12 cellular contexts compared by ENCODE assay signal in genomic region chr11:2096919-2097301, GRCh38. TPM values are rescaled to one million over a fixed set of nuclear protein-coding genes. Genes with fewer than 3 reads are reported as not detected.
DNase-seq lines count a peak whose midpoint lies in the region; ATAC-seq and TF ChIP-seq lines count a peak whose summit lies in the region.
"Had no signal": no experiment of that assay in that cellular context is flagged by ENCODE, and none has a peak within 500 bp of the region (broad histone marks: within the 10 kb centered on the region; RNA-seq: fewer than 3 reads in every experiment).

No MANE protein-coding gene starts in this region.

- no peak overlapping the region for H3K4me2 ChIP-seq in H9 (ENCODE audit: insufficient read depth, insufficient read length, low read length)

- H3K27me3 ChIP-seq in H9 (ENCODE audit: insufficient read depth, low read length) (no peaks in the 10 kb centered on the region), lung (ENCODE audit: control insufficient read depth, insufficient read depth) (no peaks in the 10 kb centered on the region), stomach (peaks cover 0 to 9% (median 0%) of the 10 kb centered on the region in 3 donors)

- H3K4me3 ChIP-seq in coronary artery (peak overlapping the region; percentile 31), lung (no peak overlapping the region), stomach (no peak overlapping the region)
- H3K4me3 ChIP-seq: GM12878, thoracic aorta had no signal

- ATAC-seq in lung (ENCODE audit: insufficient read depth, low FRiP score) (no peak), HG03469 (IDR thresholded peaks at IDR 0.05; ENCODE audit: unreplicated experiment) (no peak), GM19324 (IDR thresholded peaks at IDR 0.05; ENCODE audit: low FRiP score, unreplicated experiment) (no peak), HG03378 (IDR thresholded peaks at IDR 0.05; ENCODE audit: unreplicated experiment) (no peak)
- ATAC-seq: GM12878; naive thymus-derived CD4-positive, alpha-beta T cell had no signal

- H4K8ac ChIP-seq in H9 (replicated peaks; ENCODE audit: insufficient read length, low read depth, low read length) = no peak overlapping the region

- H3K4me1 ChIP-seq in H9 (ENCODE audit: insufficient read depth, low read length) (no peaks in the 10 kb centered on the region), lung (ENCODE audit: control insufficient read depth in 2 of 2, insufficient read depth in 2 of 2, low read length in 2 of 2) (peaks cover 3 to 22% of the 10 kb centered on the region in 2 donors), stomach (peaks cover 43 to 67% (median 64%) of the 10 kb centered on the region in 4 donors)

- peak overlapping the region; percentile 81 for H3K14ac ChIP-seq in H9 (ENCODE audit: insufficient read depth, low read length)

- no peak overlapping the region for H3K4me3 Mint-ChIP-seq in H9
- H3K4me3 Mint-ChIP-seq: naive thymus-derived CD4-positive, alpha-beta T cell had no signal

- H3K23ac ChIP-seq in H9 (ENCODE audit: insufficient read length, low read depth, low read length) = no peak overlapping the region

- H3K9me3 ChIP-seq in H9 (ENCODE audit: control insufficient read depth, low read depth, low read length) (no peaks in the 10 kb centered on the region), lung (ENCODE audit: control insufficient read depth in 2 of 2, insufficient read depth in 1 of 2, low read length in 1 of 2) (peaks cover 0 to 2% of the 10 kb centered on the region in 2 donors), stomach (no peaks in the 10 kb centered on the region)
- H3K9me3 ChIP-seq: thoracic aorta had no signal

- no peak overlapping the region for H2BK20ac ChIP-seq in H9 (ENCODE audit: low read depth, low read length, poor library complexity, severe bottlenecking)

- H3K27ac ChIP-seq in H9 (ENCODE audit: insufficient read length, low read depth, low read length) (no peak overlapping the region), coronary artery (peak overlapping the region in 1 of 2 donors; percentile 75), lung (ENCODE audit: low read depth in 1 of 2, low read length in 1 of 2) (peak overlapping the region; percentile 15 to 47), stomach (peak overlapping the region; percentile 30 to 81 (median 73))
- H3K27ac ChIP-seq: thoracic aorta had no signal

- peak overlapping the region; percentile 80 for H3K18ac ChIP-seq in H9 (ENCODE audit: insufficient read length, low read depth, low read length)

- TF ChIP-seq POLR2A in stomach (IDR thresholded peaks at IDR 0.05) = no peak

- H2BK15ac ChIP-seq in H9 (ENCODE audit: low read depth, low read length) = no peak overlapping the region

- no peak overlapping the region for H4K91ac ChIP-seq in H9 (ENCODE audit: insufficient read length, low read depth, low read length)

- intact Hi-C loops in stomach (cut with DNase I; ENCODE audit: low total_unique reads) = no loop called here

- no peak overlapping the region for H3T11ph ChIP-seq in H9 (ENCODE audit: low read length)

- H3K23me2 ChIP-seq in H9 (ENCODE audit: insufficient read length, low read depth, low read length, poor library complexity, severe bottlenecking) = no peaks in the 10 kb centered on the region

- H3K4me1 Mint-ChIP-seq in H9 = peaks cover 18 to 25% of the 10 kb centered on the region in 2 experiments

- no peak overlapping the region for H2AFZ ChIP-seq in H9 (ENCODE audit: low read length)

- peaks cover 36% of the 10 kb centered on the region for H3K27me3 Mint-ChIP-seq in H9 (ENCODE audit: low read depth)

- no peak overlapping the region for H2BK120ac ChIP-seq in H9 (ENCODE audit: low read depth, low read length, poor library complexity, severe bottlenecking)

- H3K9ac ChIP-seq in H9 (ENCODE audit: extremely low read depth, insufficient read length, low read length) = no peak overlapping the region

- no peaks in the 10 kb centered on the region for H3K79me2 ChIP-seq in H9 (ENCODE audit: insufficient read depth, low read length)

- H3K79me1 ChIP-seq in H9 (ENCODE audit: insufficient read depth, low read depth, low read length, poor library complexity, severe bottlenecking) = no peaks in the 10 kb centered on the region

- H2AK5ac ChIP-seq in H9 (ENCODE audit: insufficient read length, low read length) = no peak overlapping the region

- no peaks in the 10 kb centered on the region for H4K20me1 ChIP-seq in H9 (ENCODE audit: control insufficient read depth, insufficient read depth, insufficient read length)

- H2BK5ac ChIP-seq in H9 (ENCODE audit: insufficient read length, low read length) = no peak overlapping the region

- H3K36me3 Mint-ChIP-seq in H9 (ENCODE audit: insufficient read depth in 1 of 3, low read depth in 3 of 3) = peaks cover 0 to 4% (median 0%) of the 10 kb centered on the region in 3 experiments; a peak in 2 of 7 replicates
- H3K36me3 Mint-ChIP-seq: naive thymus-derived CD4-positive, alpha-beta T cell had no signal

- H3K9me3 Mint-ChIP-seq in H9 = no peaks in the 10 kb centered on the region; a peak in 1 of 5 replicates

- H3K36me3 ChIP-seq in lung (ENCODE audit: control insufficient read depth in 2 of 2, insufficient read depth in 2 of 2, low read length in 2 of 2) (no peaks in the 10 kb centered on the region), stomach (no peaks in the 10 kb centered on the region)
- H3K36me3 ChIP-seq: thoracic aorta had no signal

- H3K4ac ChIP-seq in H9 (ENCODE audit: low read depth, low read length) = no peak overlapping the region

- H3K56ac ChIP-seq in H9 (ENCODE audit: insufficient read length, low read depth, low read length) = no peak overlapping the region

- no peak overlapping the region for H4K5ac ChIP-seq in H9 (ENCODE audit: insufficient read length, low read depth, low read length)

- no CpG with 5 or more reads among the region's 17 CpGs for WGBS in H9 (ENCODE audit: extremely low coverage, insufficient read length, low lambda C conversion rate)
- 47 to 76% methylated on average over 17 of the region's 17 CpGs for WGBS in lung, 2 donors
- 38 to 61% (median 51%) methylated on average over 12 to 17 of the region's 17 CpGs for WGBS in stomach, 5 donors

- TF ChIP-seq EP300 in stomach (IDR thresholded peaks at IDR 0.05) = no peak

- DNase-seq in H9 (peak; percentile 29), coronary artery (ENCODE audit: low spot score) (no peak), lung (ENCODE audit: low spot score) (no peak), stomach (no peak), ecto neural progenitor cell (ENCODE audit: low spot score) (no peak)
- DNase-seq: naive thymus-derived CD4-positive, alpha-beta T cell; NCI-H524 had no signal

- H2BK12ac ChIP-seq in H9 (ENCODE audit: insufficient read length, low read depth, low read length) = no peak overlapping the region

- peak overlapping the region in 2 of 3 experiments; percentile 80 to 85; a peak in 2 of 7 replicates for H3K27ac Mint-ChIP-seq in H9
- H3K27ac Mint-ChIP-seq: naive thymus-derived CD4-positive, alpha-beta T cell had no signal

- no peak for TF ChIP-seq CTCF in H9 (conservative IDR thresholded peaks at IDR 0.05)
- no peak for TF ChIP-seq CTCF in coronary artery (IDR thresholded peaks at IDR 0.05)
- TF ChIP-seq CTCF in lung (IDR thresholded peaks at IDR 0.05; ENCODE audit: control extremely low read depth, extremely low read depth) = no peak
- TF ChIP-seq CTCF in stomach (IDR thresholded peaks at IDR 0.05) = no peak

RNA-seq across cellular contexts. Expression of gene IGF2, which starts 42.3 kb away (rescaled TPM):
- total RNA-seq in H9 (2021) = 2.8 and 3.1 TPM in 2 replicates
- 10 to 100 TPM; 23.5 to 87.7 TPM for total RNA-seq in lung
- polyA plus RNA-seq in lung = 1 to 10 TPM; 2.9 to 7.8 TPM
- 100 to 1,000 TPM in 1 of 5 donors, 10 to 100 TPM in 3, 1 to 10 TPM in 1; 5.2 to 164 (median 29.2) TPM for total RNA-seq in stomach
- 1 to 10 TPM; 3.8 to 9.6 (median 5.2) TPM for polyA plus RNA-seq in stomach
- polyA plus RNA-seq: GM12878; naive thymus-derived CD4-positive, alpha-beta T cell had no signal
